8 cellular contexts compared by ENCODE assay signal in the genomic region with DNA sequence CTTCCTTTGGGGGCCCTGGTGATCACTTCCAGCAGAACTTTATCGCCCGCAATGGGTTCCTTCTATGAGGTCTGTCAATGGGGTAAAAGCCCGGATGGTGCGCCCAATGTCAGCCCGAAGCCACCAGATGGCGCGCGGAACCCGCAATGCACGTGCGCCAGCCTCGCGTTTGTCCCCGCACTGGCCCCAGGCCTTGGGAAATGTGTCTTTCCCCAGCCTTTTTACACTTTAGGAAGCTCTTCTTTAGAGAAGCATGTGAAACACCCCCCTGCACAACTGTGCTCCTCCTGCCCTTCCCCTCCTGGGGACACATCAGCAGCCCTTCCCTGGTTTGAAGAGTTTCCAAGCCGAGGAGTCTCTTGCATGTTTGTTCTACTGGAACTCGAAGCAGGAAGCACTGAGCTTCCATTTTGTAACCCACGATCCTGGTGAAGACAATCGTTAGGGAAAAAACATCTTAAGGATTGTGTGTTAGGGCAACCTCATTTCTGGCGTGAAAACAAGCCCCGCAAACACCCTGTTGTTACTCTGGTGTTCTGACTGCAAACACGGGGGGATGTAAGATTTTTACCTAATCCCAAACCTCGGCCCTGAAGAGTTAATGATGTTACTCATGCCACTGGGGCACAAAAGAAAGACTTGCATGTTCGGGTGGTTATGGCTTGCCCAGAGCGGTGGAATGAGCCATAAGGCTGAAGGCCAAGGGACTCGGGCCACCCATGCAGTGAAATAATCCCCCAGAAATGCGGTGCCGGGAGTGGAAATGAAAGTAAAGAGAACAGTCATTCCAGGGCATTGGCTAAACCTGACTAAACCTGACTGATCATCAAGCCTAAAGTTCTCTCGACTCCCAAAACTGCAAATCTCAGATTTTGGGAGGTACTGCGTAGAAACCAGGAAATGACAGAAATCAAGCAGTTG. TPM values are rescaled to one million over a fixed set of nuclear protein-coding genes. Genes with fewer than 3 reads are reported as not detected.
DNase-seq lines count a peak whose midpoint lies in the region; ATAC-seq, FAIRE-seq and TF ChIP-seq lines count a peak whose summit lies in the region.

No MANE protein-coding gene starts in this region.

- H3K36me3 ChIP-seq in pancreas (no peaks in the 10 kb centered on the region), testis (ENCODE audit: low read depth, missing control alignments) (no peaks in the 10 kb centered on the region)

- DNase-seq in CMK (ENCODE audit: low read depth) = peak; percentile 72
- DNase-seq in MV-4-11 (lab: John Stamatoyannopoulos, UW) = peak; percentile 93
- DNase-seq in globus pallidus (ENCODE audit: low spot score) = peak; percentile 92
- DNase-seq in pancreas = peak; percentile 84 to 95 (median 90)
- peak; percentile 95 for DNase-seq in testis

- 31% methylated on average over 29 of the region's 29 CpGs for WGBS in pancreas, 2 donors
- WGBS in testis, 2 donors = 7 to 14% methylated on average over 29 of the region's 29 CpGs

- H3K9me3 ChIP-seq in pancreas (no peaks in the 10 kb centered on the region), testis (no peaks in the 10 kb centered on the region)

- H3K27ac ChIP-seq in pancreas = peak overlapping the region; percentile 39 to 74 (median 46)
- peak overlapping the region; percentile 31 to 89 for H3K27ac ChIP-seq in testis

- peak overlapping the region; percentile 84 for H3K27ac Mint-ChIP-seq in activated naive CD4-positive, alpha-beta T cell treated with anti-CD3 and anti-CD28 coated beads, Interleukin-2, amount 50 U/mL, for 24 hours

- H3K9me3 Mint-ChIP-seq in activated naive CD4-positive, alpha-beta T cell treated with anti-CD3 and anti-CD28 coated beads, Interleukin-2, amount 50 U/mL, for 24 hours = peaks cover 4% of the 10 kb centered on the region

- H3K4me1 ChIP-seq in pancreas (peaks cover 0 to 14% (median 7%) of the 10 kb centered on the region in 3 donors), testis (peaks cover 18% of the 10 kb centered on the region)

- peaks cover 34% of the 10 kb centered on the region for H3K4me1 Mint-ChIP-seq in activated naive CD4-positive, alpha-beta T cell treated with anti-CD3 and anti-CD28 coated beads, Interleukin-2, amount 50 U/mL, for 24 hours

- no peaks in the 10 kb centered on the region for H3K36me3 Mint-ChIP-seq in activated naive CD4-positive, alpha-beta T cell treated with anti-CD3 and anti-CD28 coated beads, Interleukin-2, amount 50 U/mL, for 24 hours

- H3K4me3 Mint-ChIP-seq in activated naive CD4-positive, alpha-beta T cell treated with anti-CD3 and anti-CD28 coated beads, Interleukin-2, amount 50 U/mL, for 24 hours = no peak overlapping the region

- TF ChIP-seq POLR2A in testis (IDR thresholded peaks at IDR 0.05) = no peak

- ATAC-seq in GM21619 (IDR thresholded peaks at IDR 0.05; ENCODE audit: unreplicated experiment) (peak; percentile 50), SK-N-SH treated with all-trans-retinoic acid at 6 μM for 48 hours (peak; percentile 89), pancreas (peak; percentile 97 to 100 (median 98))

- TF ChIP-seq CTCF in pancreas (IDR thresholded peaks at IDR 0.05) = peak; percentile 71 to 88 (median 80)
- TF ChIP-seq CTCF in testis (IDR thresholded peaks at IDR 0.05) = peak; percentile 88 to 97 (median 88)

- H3K4me3 ChIP-seq in pancreas (no peak overlapping the region), testis (peak overlapping the region in 1 of 2 donors; percentile 13)

- intact Hi-C loops in pancreas (cut with DNase I) (loop anchor here in 2 of 3 donors (5.0 to 10.0 kb wide), 2 partner anchors 85 to 583 kb away; no protein-coding TSS in a partner anchor), testis (cut with DNase I; ENCODE audit: low total_unique reads) (loop anchor here (5.0 to 10.0 kb wide), 2 partner anchors 495 to 588 kb away; no protein-coding TSS in a partner anchor)

- H3K27me3 ChIP-seq in pancreas = no peaks in the 10 kb centered on the region
- no peaks in the 10 kb centered on the region for H3K27me3 ChIP-seq in testis

- no peaks in the 10 kb centered on the region for H3K27me3 Mint-ChIP-seq in activated naive CD4-positive, alpha-beta T cell treated with anti-CD3 and anti-CD28 coated beads, Interleukin-2, amount 50 U/mL, for 24 hours

- FAIRE-seq in pancreas (lab: Jason Lieb, UNC) = no peak

TF ChIP-seq in SK-N-SH treated with all-trans-retinoic acid at 6 μM for 48 hours, 23 proteins besides CTCF, POLR2A, EP300 and RAD21 (continues in another document):
- TF ChIP-seq CSRNP3 (CRISPR knock-in tag; IDR thresholded peaks at IDR 0.05) = no peak
- no peak; the same call in 1 of the 2 replicates for TF ChIP-seq BACH2 (CRISPR knock-in tag; IDR thresholded peaks at IDR 0.05; ENCODE audit: borderline replicate concordance)
- no peak for TF ChIP-seq ARNTL (CRISPR knock-in tag; IDR thresholded peaks at IDR 0.05; ENCODE audit: borderline replicate concordance, low read depth)
- no peak for TF ChIP-seq GLIS3 (CRISPR knock-in tag; IDR thresholded peaks at IDR 0.05)
- TF ChIP-seq RARB (CRISPR knock-in tag; IDR thresholded peaks at IDR 0.05) = peak; percentile 77; the same call in 1 of the 2 replicates
- no peak for TF ChIP-seq ZNF8 (CRISPR knock-in tag; IDR thresholded peaks at IDR 0.05)
- no peak for TF ChIP-seq ZFP30 (CRISPR knock-in tag; IDR thresholded peaks at IDR 0.05)
- TF ChIP-seq TSHZ2 (CRISPR knock-in tag; IDR thresholded peaks at IDR 0.05) = peak; percentile 64; the same call in 1 of the 2 replicates
- TF ChIP-seq OSR1 (CRISPR knock-in tag; IDR thresholded peaks at IDR 0.05) = no peak; the same call in none of the 2 replicates
- peak; percentile 69 for TF ChIP-seq ZFP3 (CRISPR knock-in tag; IDR thresholded peaks at IDR 0.05)
- TF ChIP-seq TOX (CRISPR knock-in tag; IDR thresholded peaks at IDR 0.05; ENCODE audit: borderline replicate concordance) = peak; percentile 66; the same call in 1 of the 2 replicates
- no peak for TF ChIP-seq ISL1 (CRISPR knock-in tag; IDR thresholded peaks at IDR 0.05)
- no peak for TF ChIP-seq PPARA (CRISPR knock-in tag; IDR thresholded peaks at IDR 0.05; ENCODE audit: borderline replicate concordance)
- peak; percentile 65; the same call in 1 of the 2 replicates for TF ChIP-seq POU6F1 (CRISPR knock-in tag; IDR thresholded peaks at IDR 0.05; ENCODE audit: borderline replicate concordance, low read depth)
- no peak for TF ChIP-seq ESRRG (CRISPR knock-in tag; IDR thresholded peaks at IDR 0.05)
- no peak for TF ChIP-seq ZNF565 (CRISPR knock-in tag; conservative IDR thresholded peaks at IDR 0.05; ENCODE audit: low read depth)
- TF ChIP-seq ZNF70 (CRISPR knock-in tag; IDR thresholded peaks at IDR 0.05) = no peak
- peak; percentile 89 for TF ChIP-seq ZC3H10 (CRISPR knock-in tag; IDR thresholded peaks at IDR 0.05)

RNA-seq across cellular contexts. Expression of gene TARBP1, which starts 20.4 kb away (rescaled TPM):
- total RNA-seq in pancreas (10 to 100 TPM; 11.0 to 14.8 (median 13.8) TPM), testis (10 to 100 TPM; 29.5 to 39.8 TPM)
- polyA plus RNA-seq in pancreas (10 to 100 TPM; 29.3 to 52.2 TPM), testis (ENCODE audit: insufficient read depth, low read depth, low replicate concordance) (31.3 TPM)
